ENCODE assay signal across 12 cellular contexts in genomic region chr18:74457743-74458465, GRCh38. TPM values are rescaled to one million over a fixed set of nuclear protein-coding genes. Genes with fewer than 3 reads are reported as not detected.
A peak's percentile ranks its signal among the peaks of the same experiment; 100 is the strongest.
DNase-seq lines count a peak whose midpoint lies in the region; ATAC-seq and TF ChIP-seq lines count a peak whose summit lies in the region.
"Had no signal": no experiment of that assay in that cellular context is flagged by ENCODE, and none has a peak within 500 bp of the region (broad histone marks: within the 10 kb centered on the region; RNA-seq: fewer than 3 reads in every experiment).

No MANE protein-coding gene starts in this region.

- H3K4me1 Mint-ChIP-seq in glutamatergic neuron (ENCODE audit: low read depth, unreplicated experiment) (peaks cover 1% of the 10 kb centered on the region), neural progenitor cell (peaks cover 27% of the 10 kb centered on the region)

- H3K9ac ChIP-seq in neural progenitor cell (no peak overlapping the region), SK-N-SH (no peak overlapping the region)

- H3K36me3 Mint-ChIP-seq in glutamatergic neuron (ENCODE audit: unreplicated experiment) (peaks cover 5% of the 10 kb centered on the region), neural progenitor cell (no peaks in the 10 kb centered on the region)

- TF ChIP-seq CTCF in glutamatergic neuron (IDR thresholded peaks at IDR 0.05; ENCODE audit: partially characterized antibody, unreplicated experiment) (no peak), neural progenitor cell (IDR thresholded peaks at IDR 0.05) (no peak), SK-N-SH (IDR thresholded peaks at IDR 0.05) (no peak), GM20000 (IDR thresholded peaks at IDR 0.05; ENCODE audit: extremely low read depth, missing control alignments) (no peak)

- H3K4me3 Mint-ChIP-seq in glutamatergic neuron (ENCODE audit: unreplicated experiment) = peak overlapping the region; percentile 80
- peak overlapping the region; percentile 82 for H3K4me3 Mint-ChIP-seq in neural progenitor cell

- no peaks in the 10 kb centered on the region for H3K9me2 ChIP-seq in SK-N-SH

- no peaks in the 10 kb centered on the region for H3K9me3 ChIP-seq in neural progenitor cell (ENCODE audit: low read depth)
- H3K9me3 ChIP-seq in SK-N-SH = no peaks in the 10 kb centered on the region

- H2AFZ ChIP-seq in neural progenitor cell (replicated peaks) (no peak overlapping the region), SK-N-SH (ENCODE audit: low read depth) (no peak overlapping the region)

- H3K9me3 Mint-ChIP-seq in glutamatergic neuron (ENCODE audit: unreplicated experiment) (no peaks in the 10 kb centered on the region), neural progenitor cell (no peaks in the 10 kb centered on the region)

- H3K4me1 ChIP-seq in neural progenitor cell (peaks cover 48% of the 10 kb centered on the region), SK-N-SH (ENCODE audit: control insufficient read depth in 1 of 2, insufficient read depth in 2 of 2, low read depth in 1 of 2, low read length in 1 of 2) (no peaks in the 10 kb centered on the region)

- ATAC-seq in esophagus mucosa = no peak

- peaks cover 3% of the 10 kb centered on the region for H3K79me2 ChIP-seq in neural progenitor cell (ENCODE audit: low read depth)
- H3K79me2 ChIP-seq in SK-N-SH (ENCODE audit: insufficient read depth) = no peaks in the 10 kb centered on the region

- 10% methylated on average over 11 of the region's 33 CpGs for WGBS in SK-N-SH (ENCODE audit: low lambda C conversion rate)

- TF ChIP-seq RAD21 in SK-N-SH (IDR thresholded peaks at IDR 0.05; ENCODE audit: low read length) = no peak

- H3K27me3 Mint-ChIP-seq in glutamatergic neuron (ENCODE audit: unreplicated experiment) (peaks cover 12% of the 10 kb centered on the region), neural progenitor cell (ENCODE audit: insufficient read depth, low read depth) (peaks cover 40% of the 10 kb centered on the region)

- no peaks in the 10 kb centered on the region for H4K20me1 ChIP-seq in neural progenitor cell (ENCODE audit: low read depth)
- no peaks in the 10 kb centered on the region for H4K20me1 ChIP-seq in SK-N-SH (ENCODE audit: insufficient read depth)

- H3K27me3 ChIP-seq in neural progenitor cell = peaks cover 50% of the 10 kb centered on the region
- peaks cover 77% of the 10 kb centered on the region for H3K27me3 ChIP-seq in SK-N-SH (ENCODE audit: insufficient read depth)

- DNase-seq in C1 segment of cervical spinal cord (lab: John Stamatoyannopoulos, UW) (peak in 12 of 14 donors; percentile 18 to 85 (median 72)), NCI-H748 treated with DMSO at 0.1 percent for 48 hours (lab: John Stamatoyannopoulos, UW) (peak; percentile 31), glutamatergic neuron (no peak), neural progenitor cell (ENCODE audit: low spot score) (peak; percentile 29), SK-N-SH (no peak), GM20000 (ENCODE audit: low spot score) (no peak)
- no peak for DNase-seq in activated effector memory CD4-positive, alpha-beta T cell treated with Interleukin-2 at 50 U/mL for 16 hours
- DNase-seq: activated gamma-delta T cell treated with Interleukin-2 at 50 U/mL for 16 hours; effector CD8-positive, alpha-beta T cell; NCI-H1694 had no signal

- H3F3A ChIP-seq in neural progenitor cell (ENCODE audit: low read depth) (peaks cover 42% of the 10 kb centered on the region), SK-N-SH (replicated peaks; ENCODE audit: insufficient read depth) (no peaks in the 10 kb centered on the region)

- H3K4me2 ChIP-seq in neural progenitor cell (peak overlapping the region; percentile 81), SK-N-SH (no peak overlapping the region)

- H3K27ac ChIP-seq in neural progenitor cell = no peak overlapping the region
- H3K27ac ChIP-seq in SK-N-SH (ENCODE audit: low read depth in 2 of 2, low read length in 1 of 2) = no peak overlapping the region

- CTCF ChIA-PET in SK-N-SH (lab: Yijun Ruan, JAX) = no interaction called here

- TF ChIP-seq EP300 in SK-N-SH (IDR thresholded peaks at IDR 0.05; ENCODE audit: borderline replicate concordance in 1 of 2, low read depth in 1 of 2, low read length in 1 of 2) = no peak

- POLR2A ChIA-PET in SK-N-SH (lab: Yijun Ruan, JAX) = no interaction called here

- no peaks in the 10 kb centered on the region for H3K36me3 ChIP-seq in neural progenitor cell
- H3K36me3 ChIP-seq in SK-N-SH (replicated peaks in 1 of 2; ENCODE audit: control insufficient read depth in 1 of 2, insufficient read depth in 2 of 2, low read length in 1 of 2) = no peaks in the 10 kb centered on the region

- H3K4me3 ChIP-seq in neural progenitor cell (peak overlapping the region; percentile 53), SK-N-SH (ENCODE audit: low read depth in 2 of 2, low read length in 1 of 2) (no peak overlapping the region)

- no peak overlapping the region for H3K27ac Mint-ChIP-seq in glutamatergic neuron (ENCODE audit: unreplicated experiment)
- no peak overlapping the region for H3K27ac Mint-ChIP-seq in neural progenitor cell

TF ChIP-seq in SK-N-SH, 30 proteins besides CTCF, POLR2A, EP300 and RAD21 (continues in another document):
- no peak for TF ChIP-seq NFIC (IDR thresholded peaks at IDR 0.05; ENCODE audit: borderline replicate concordance)
- TF ChIP-seq TEAD4 (IDR thresholded peaks at IDR 0.05; ENCODE audit: borderline replicate concordance, insufficient read depth) = no peak
- no peak for TF ChIP-seq MXI1 (IDR thresholded peaks at IDR 0.05; ENCODE audit: low read depth, low read length)
- no peak for TF ChIP-seq SIN3A (IDR thresholded peaks at IDR 0.05; ENCODE audit: borderline replicate concordance, low read depth, low read length)
- no peak for TF ChIP-seq GATA2 (CRISPR knock-in tag; IDR thresholded peaks at IDR 0.05)
- TF ChIP-seq TAF1 (IDR thresholded peaks at IDR 0.05; ENCODE audit: borderline replicate concordance, low read depth, low read length) = no peak
- no peak for TF ChIP-seq YY1 (IDR thresholded peaks at IDR 0.05; ENCODE audit: low read depth)
- TF ChIP-seq, protein P1, sequence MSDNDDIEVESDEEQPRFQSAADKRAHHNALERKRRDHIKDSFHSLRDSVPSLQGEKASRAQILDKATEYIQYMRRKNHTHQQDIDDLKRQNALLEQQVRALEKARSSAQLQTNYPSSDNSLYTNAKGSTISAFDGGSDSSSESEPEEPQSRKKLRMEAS (IDR thresholded peaks at IDR 0.05; ENCODE audit: low read depth) = no peak
- TF ChIP-seq, protein P2, sequence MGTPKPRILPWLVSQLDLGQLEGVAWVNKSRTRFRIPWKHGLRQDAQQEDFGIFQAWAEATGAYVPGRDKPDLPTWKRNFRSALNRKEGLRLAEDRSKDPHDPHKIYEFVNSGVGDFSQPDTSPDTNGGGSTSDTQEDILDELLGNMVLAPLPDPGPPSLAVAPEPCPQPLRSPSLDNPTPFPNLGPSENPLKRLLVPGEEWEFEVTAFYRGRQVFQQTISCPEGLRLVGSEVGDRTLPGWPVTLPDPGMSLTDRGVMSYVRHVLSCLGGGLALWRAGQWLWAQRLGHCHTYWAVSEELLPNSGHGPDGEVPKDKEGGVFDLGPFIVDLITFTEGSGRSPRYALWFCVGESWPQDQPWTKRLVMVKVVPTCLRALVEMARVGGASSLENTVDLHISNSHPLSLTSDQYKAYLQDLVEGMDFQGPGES (IDR thresholded peaks at IDR 0.05; ENCODE audit: low read depth, low read length) = no peak
- TF ChIP-seq USF1 (IDR thresholded peaks at IDR 0.05; ENCODE audit: borderline replicate concordance, low read depth) = no peak
- TF ChIP-seq, protein P3, sequence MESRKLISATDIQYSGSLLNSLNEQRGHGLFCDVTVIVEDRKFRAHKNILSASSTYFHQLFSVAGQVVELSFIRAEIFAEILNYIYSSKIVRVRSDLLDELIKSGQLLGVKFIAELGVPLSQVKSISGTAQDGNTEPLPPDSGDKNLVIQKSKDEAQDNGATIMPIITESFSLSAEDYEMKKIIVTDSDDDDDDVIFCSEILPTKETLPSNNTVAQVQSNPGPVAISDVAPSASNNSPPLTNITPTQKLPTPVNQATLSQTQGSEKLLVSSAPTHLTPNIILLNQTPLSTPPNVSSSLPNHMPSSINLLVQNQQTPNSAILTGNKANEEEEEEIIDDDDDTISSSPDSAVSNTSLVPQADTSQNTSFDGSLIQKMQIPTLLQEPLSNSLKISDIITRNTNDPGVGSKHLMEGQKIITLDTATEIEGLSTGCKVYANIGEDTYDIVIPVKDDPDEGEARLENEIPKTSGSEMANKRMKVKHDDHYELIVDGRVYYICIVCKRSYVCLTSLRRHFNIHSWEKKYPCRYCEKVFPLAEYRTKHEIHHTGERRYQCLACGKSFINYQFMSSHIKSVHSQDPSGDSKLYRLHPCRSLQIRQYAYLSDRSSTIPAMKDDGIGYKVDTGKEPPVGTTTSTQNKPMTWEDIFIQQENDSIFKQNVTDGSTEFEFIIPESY (IDR thresholded peaks at IDR 0.05; ENCODE audit: borderline replicate concordance, low read depth) = no peak
- no peak for TF ChIP-seq ELF1 (IDR thresholded peaks at IDR 0.05)

RNA-seq across cellular contexts. Expression of gene DIPK1C, which starts 0.8 kb away (rescaled TPM):
- not detected for total RNA-seq in glutamatergic neuron (ENCODE audit: unreplicated experiment)
- 12.9 and 13.7 TPM in 2 replicates for total RNA-seq in neural progenitor cell (ENCODE audit: low replicate concordance)
- polyA plus RNA-seq in SK-N-SH (2012; rRNA removed) = not detected in 2 replicates
- not detected in 2 replicates for polyA plus RNA-seq in SK-N-SH (2012; cell fraction: cytosol; rRNA removed)
- not detected in 2 replicates for polyA plus RNA-seq in SK-N-SH (2012; cell fraction: nucleus; rRNA removed)
- not detected for total RNA-seq in esophagus mucosa
- total RNA-seq: HT1080 had no signal

RNA-seq across cellular contexts. Expression of gene CNDP2, which starts 38.3 kb away (rescaled TPM):
- total RNA-seq in glutamatergic neuron (ENCODE audit: unreplicated experiment) (123 TPM), neural progenitor cell (ENCODE audit: low replicate concordance) (56.1 and 69.7 TPM in 2 replicates), esophagus mucosa (185 TPM)
- 78.5 and 84.9 TPM in 2 replicates for polyA plus RNA-seq in SK-N-SH (2012; rRNA removed)
- 67.8 and 70.5 TPM in 2 replicates for polyA plus RNA-seq in SK-N-SH (2012; cell fraction: cytosol; rRNA removed)
- 99.2 and 102 TPM in 2 replicates for polyA plus RNA-seq in SK-N-SH (2012; cell fraction: nucleus; rRNA removed)

Comparison
In these comparisons a context has a peak if more than half of its experiments do, and no peak if none do; other contexts are left out.
1. DNase-seq: peak in C1 segment of cervical spinal cord (12 of 14), NCI-H748 treated with DMSO at 0.1 percent for 48 hours (single experiment) and neural progenitor cell (single experiment); none in glutamatergic neuron (single experiment), SK-N-SH (single experiment), activated effector memory CD4-positive, alpha-beta T cell treated with Interleukin-2 at 50 U/mL for 16 hours (single experiment) and GM20000 (single experiment).
2. RNA of gene DIPK1C, which starts 0.8 kb away (total RNA-seq): 12.9 to 13.7 TPM in neural progenitor cell; not detected in glutamatergic neuron (single experiment) and not detected in esophagus mucosa (single experiment); every median in the first group is over 10 times any median in the second.